Comparison of ENCODE assay signal across 19 cellular contexts in genomic region chr2:42863320-42863719, GRCh38.
A peak's percentile ranks its signal among the peaks of the same experiment; 100 is the strongest.
DNase-seq lines count a peak whose midpoint lies in the region; ATAC-seq and TF ChIP-seq lines count a peak whose summit lies in the region.
"Had no signal": no experiment of that assay in that cellular context is flagged by ENCODE, and none has a peak within 500 bp of the region (broad histone marks: within the 10 kb centered on the region; RNA-seq: fewer than 3 reads in every experiment).

No MANE protein-coding gene starts in this region.

- TF ChIP-seq POLR2A in heart left ventricle (IDR thresholded peaks at IDR 0.05) (no peak), sigmoid colon (IDR thresholded peaks at IDR 0.05) (no peak)

- H3K9me3 ChIP-seq in heart right ventricle (peaks cover 0 to 18% (median 6%) of the 10 kb centered on the region in 11 donors), heart left ventricle (peaks cover 0 to 21% (median 4%) of the 10 kb centered on the region in 12 donors), sigmoid colon (no peaks in the 10 kb centered on the region)

- peak overlapping the region in 6 of 10 donors; percentile 15 to 95 (median 44) for H3K27ac ChIP-seq in heart right ventricle
- H3K27ac ChIP-seq in heart left ventricle, result peak overlapping the region in 4 of 12 donors; percentile 40 to 57 (median 46)
- H3K27ac ChIP-seq in sigmoid colon, result no peak overlapping the region

- intact Hi-C loops in heart right ventricle (cut with DNase I), result loop anchor here in 6 of 10 donors (5.0 to 10.0 kb wide), 5 partner anchors 44 to 71 kb away; no protein-coding TSS in a partner anchor
- intact Hi-C loops in heart left ventricle (cut with DNase I), result loop anchor here in 4 of 10 donors (5.0 to 10.0 kb wide), 4 partner anchors 59 to 251 kb away; no protein-coding TSS in a partner anchor
- intact Hi-C loops in sigmoid colon (cut with DNase I), result no loop called here

- no peaks in the 10 kb centered on the region for H3K4me1 Mint-ChIP-seq in WTC11
- H3K4me1 Mint-ChIP-seq in nephron progenitor cell, result peaks cover 17% of the 10 kb centered on the region
- H3K4me1 Mint-ChIP-seq: CD4-positive, alpha-beta memory T cell had no signal

- H3K36me3 Mint-ChIP-seq in WTC11, result 0 out of 2 replicates have a peak, but pooled peaks cover 6% of the 10 kb centered on the region
- peaks cover 12% of the 10 kb centered on the region for H3K36me3 Mint-ChIP-seq in nephron progenitor cell (ENCODE audit: low read depth)
- H3K36me3 Mint-ChIP-seq: CD4-positive, alpha-beta memory T cell had no signal

- WGBS in heart right ventricle, 2 donors, result 71 to 76% methylated on average over 10 of the region's 10 CpGs
- WGBS in heart left ventricle, 4 donors, result 71 to 87% (median 74%) methylated on average over 10 of the region's 10 CpGs
- 87 to 91% methylated on average over 10 of the region's 10 CpGs for WGBS in sigmoid colon, 2 donors

- H3K9me3 Mint-ChIP-seq in WTC11 (peaks cover 8% of the 10 kb centered on the region), nephron progenitor cell (peaks cover 31% of the 10 kb centered on the region)

- H3K4me3 ChIP-seq in heart right ventricle (no peak overlapping the region), heart left ventricle (no peak overlapping the region), sigmoid colon (no peak overlapping the region)
- H3K4me3 ChIP-seq: BLaER1 had no signal

- H3K4me3 Mint-ChIP-seq in WTC11 (no peak overlapping the region), nephron progenitor cell (no peak overlapping the region)
- H3K4me3 Mint-ChIP-seq: CD14-positive monocyte; CD4-positive, alpha-beta memory T cell; HFFc6 had no signal

- no peak for ATAC-seq in heart right ventricle
- ATAC-seq in heart left ventricle, result no peak
- no peak for ATAC-seq in WTC11
- ATAC-seq: HCT116 had no signal

- no peak overlapping the region for H3K27ac Mint-ChIP-seq in WTC11
- H3K27ac Mint-ChIP-seq in nephron progenitor cell, result peak overlapping the region; percentile 43
- H3K27ac Mint-ChIP-seq: CD14-positive monocyte; CD4-positive, alpha-beta memory T cell; HFFc6 had no signal

- no peak for TF ChIP-seq EP300 in sigmoid colon (IDR thresholded peaks at IDR 0.05)

- CTCF ChIA-PET in WTC11 (lab: Charles Lee), result no interaction called here

- no peak for TF ChIP-seq CTCF in heart right ventricle (IDR thresholded peaks at IDR 0.05)
- no peak for TF ChIP-seq CTCF in heart left ventricle (IDR thresholded peaks at IDR 0.05)
- no peak for TF ChIP-seq CTCF in WTC11 (IDR thresholded peaks at IDR 0.05)
- no peak for TF ChIP-seq CTCF in nephron progenitor cell (IDR thresholded peaks at IDR 0.05)
- TF ChIP-seq CTCF in sigmoid colon (IDR thresholded peaks at IDR 0.05), result no peak

- DNase-seq in heart right ventricle, result no peak
- no peak for DNase-seq in heart left ventricle
- DNase-seq in WTC11 (ENCODE audit: low spot score), result no peak
- DNase-seq in nephron progenitor cell, result no peak
- DNase-seq in sigmoid colon, result peak; percentile 62
- no peak for DNase-seq in Kasumi-1 (lab: John Stamatoyannopoulos, UW)
- no peak for DNase-seq in NOMO-1 (lab: John Stamatoyannopoulos, UW; ENCODE audit: unreplicated experiment in 2 of 2)
- no peak for DNase-seq in cortex of kidney (lab: John Stamatoyannopoulos, UW)
- DNase-seq: 8988T; CD4-positive, alpha-beta memory T cell; DMS153; DMS79; GDM1; GOT3; H7; HFFc6 had no signal

- H3K27me3 Mint-ChIP-seq in WTC11 (ENCODE audit: low read depth) (no peaks in the 10 kb centered on the region), nephron progenitor cell (ENCODE audit: low read depth, poor library complexity) (no peaks in the 10 kb centered on the region)
- H3K27me3 Mint-ChIP-seq: CD4-positive, alpha-beta memory T cell had no signal

- H3K27me3 ChIP-seq in heart right ventricle (no peaks in the 10 kb centered on the region), heart left ventricle (no peaks in the 10 kb centered on the region), sigmoid colon (no peaks in the 10 kb centered on the region)
- H3K27me3 ChIP-seq: BLaER1 had no signal

- peaks cover 11 to 59% (median 32%) of the 10 kb centered on the region in 9 donors for H3K4me1 ChIP-seq in heart right ventricle
- H3K4me1 ChIP-seq in heart left ventricle, result peaks cover 0 to 35% (median 20%) of the 10 kb centered on the region in 12 donors
- H3K4me1 ChIP-seq in sigmoid colon, result peaks cover 0 to 23% (median 20%) of the 10 kb centered on the region in 4 donors

- POLR2A ChIA-PET in WTC11 (lab: Charles Lee), result no interaction called here

- H3K36me3 ChIP-seq in heart right ventricle (no peaks in the 10 kb centered on the region), heart left ventricle (no peaks in the 10 kb centered on the region), sigmoid colon (no peaks in the 10 kb centered on the region)
- H3K36me3 ChIP-seq: BLaER1 had no signal

TF ChIP-seq in WTC11, 78 proteins besides CTCF, POLR2A, EP300 and RAD21:
- no peak for TF ChIP-seq NR1H2 (CRISPR knock-in tag; IDR thresholded peaks at IDR 0.05)
- no peak for TF ChIP-seq HMGA2 (CRISPR knock-in tag; IDR thresholded peaks at IDR 0.05)
- peak; percentile 41; the same call in 1 of the 2 replicates for TF ChIP-seq USF2 (CRISPR knock-in tag; IDR thresholded peaks at IDR 0.05)
- no peak for TF ChIP-seq ZNF396 (CRISPR knock-in tag; IDR thresholded peaks at IDR 0.05; ENCODE audit: borderline replicate concordance)
- no peak for TF ChIP-seq ZNF232 (CRISPR knock-in tag; IDR thresholded peaks at IDR 0.05)
- no peak for TF ChIP-seq ARID4B (CRISPR knock-in tag; IDR thresholded peaks at IDR 0.05; ENCODE audit: borderline replicate concordance)

Comparison
In these comparisons a context has a peak if more than half of its experiments do, and no peak if none do; other contexts are left out.
1. H3K27ac ChIP-seq: peak in heart right ventricle (6 of 10); none in sigmoid colon (0 of 4).